Comparison of ENCODE assay signal across 14 cellular contexts in genomic region chr7:139772115-139772514, GRCh38. TPM values are rescaled to one million over a fixed set of nuclear protein-coding genes. Genes with fewer than 3 reads are reported as not detected.
DNase-seq lines count a peak whose midpoint lies in the region; TF ChIP-seq lines count a peak whose summit lies in the region.
"Had no signal": no experiment of that assay in that cellular context is flagged by ENCODE, and none has a peak within 500 bp of the region (broad histone marks: within the 10 kb centered on the region; RNA-seq: fewer than 3 reads in every experiment).

No MANE protein-coding gene starts in this region.

- H3K36me3 Mint-ChIP-seq in Calu3 (ENCODE audit: insufficient read depth, unreplicated experiment) = peaks cover 14% of the 10 kb centered on the region

- peak overlapping the region; percentile 31 for H3K27ac Mint-ChIP-seq in Calu3 (ENCODE audit: unreplicated experiment)

- H3K4me3 ChIP-seq in SJSA1 (no peak overlapping the region), epithelial cell of esophagus (ENCODE audit: low read length) (peak overlapping the region; percentile 29), neutrophil (ENCODE audit: low read depth in 1 of 2, low read length in 1 of 2) (peak overlapping the region in 1 of 2 experiments; percentile 1)
- H3K4me3 ChIP-seq: lung had no signal

- H3K4me1 ChIP-seq in SJSA1 (replicated peaks) (peaks cover 47% of the 10 kb centered on the region), neutrophil (ENCODE audit: control insufficient read depth in 1 of 2, insufficient read depth in 1 of 2, low read depth in 1 of 2, low read length in 1 of 2) (peaks cover 90 to 94% of the 10 kb centered on the region in 2 experiments)

- H3K36me3 ChIP-seq in SJSA1 (peaks cover 26% of the 10 kb centered on the region), neutrophil (no peaks in the 10 kb centered on the region)

- intact Hi-C loops in Calu3 (cut with micrococcal nuclease; ENCODE audit: unreplicated experiment) = no loop called here

- DNase-seq in Calu3 (no peak), SJSA1 (ENCODE audit: low read depth in 1 of 2, low spot score in 2 of 2) (no peak), epithelial cell of esophagus (ENCODE audit: low read depth) (peak; percentile 15), T-helper 9 cell (no peak), NCI-H187 (lab: John Stamatoyannopoulos, UW) (no peak), NCI-H446 treated with DMSO at 0.1 percent for 48 hours (lab: John Stamatoyannopoulos, UW) (no peak)
- DNase-seq in activated effector memory CD4-positive, alpha-beta T cell treated with Interleukin-2 at 50 U/mL for 16 hours = no peak
- DNase-seq: CD4-positive, alpha-beta memory T cell; effector memory CD4-positive, alpha-beta T cell; GDM1 had no signal

- H3K27ac ChIP-seq in SJSA1 (peak overlapping the region; percentile 66), neutrophil (peak overlapping the region; percentile 87)
- H3K27ac ChIP-seq: KMS-11 had no signal

- CTCF ChIA-PET in Calu3 (lab: Charles Lee) = interaction anchor here (0.8 to 1.8 kb wide), 3 partner anchors 41 to 127 kb away, joined by 3 to 6 read pairs (median 3); no protein-coding TSS in a partner anchor

- H3K9me3 ChIP-seq in SJSA1 (replicated peaks) (no peaks in the 10 kb centered on the region), neutrophil (no peaks in the 10 kb centered on the region)

- no TSS peak for BruUV-seq in Calu3 (replicated peaks; lab: Mats Ljungman, UMichigan)

- H3K27me3 Mint-ChIP-seq in Calu3 (ENCODE audit: unreplicated experiment) = no peaks in the 10 kb centered on the region
- H3K27me3 Mint-ChIP-seq: stimulated activated naive B cell treated with anti-CD40 and anti-IgM and Interleukin-4, amounts not matched to agents 10 μg/mL and 1 μg/mL and 100 μg/mL, for 72 hours had no signal

- TF ChIP-seq CTCF in Calu3 (IDR thresholded peaks at IDR 0.05; ENCODE audit: unreplicated experiment) (no peak), epithelial cell of esophagus (IDR thresholded peaks at IDR 0.05; ENCODE audit: insufficient read depth, low read depth, low read length, missing control alignments) (no peak), neutrophil (IDR thresholded peaks at IDR 0.05) (no peak)

- H3K9me3 Mint-ChIP-seq in Calu3 (ENCODE audit: low read depth, unreplicated experiment) = no peaks in the 10 kb centered on the region
- H3K9me3 Mint-ChIP-seq: CD4-positive, alpha-beta memory T cell; stimulated activated naive B cell treated with anti-CD40 and anti-IgM and Interleukin-4, amounts not matched to agents 10 μg/mL and 1 μg/mL and 100 μg/mL, for 72 hours had no signal

- H3K4me3 Mint-ChIP-seq in Calu3 (ENCODE audit: low read depth, unreplicated experiment) = no peak overlapping the region

- H3K27me3 ChIP-seq in SJSA1 (replicated peaks) (no peaks in the 10 kb centered on the region), neutrophil (no peaks in the 10 kb centered on the region)

- peaks cover 32% of the 10 kb centered on the region for H3K4me1 Mint-ChIP-seq in Calu3 (ENCODE audit: low read depth, unreplicated experiment)

RNA-seq across cellular contexts. Expression of gene HIPK2, which starts 5.7 kb away (rescaled TPM):
- 30.9 and 33.4 TPM in 2 replicates for total RNA-seq in Calu3 (2022)
- total RNA-seq in SJSA1 (2014; rRNA removed; shearing (Covaris generic)) = 6.8 and 10.9 TPM in 2 replicates

RNA-seq across cellular contexts. Expression of gene TBXAS1, which starts 56.9 kb away (rescaled TPM):
- 31.2 and 33.0 TPM in 2 replicates for total RNA-seq in Calu3 (2022)
- total RNA-seq in SJSA1 (2014; rRNA removed; shearing (Covaris generic)) = 3.8 and 7.0 TPM in 2 replicates
